Comparison of ENCODE assay signal across 8 cellular contexts in genomic region chr16:82655315-82655714, GRCh38. TPM values are rescaled to one million over a fixed set of nuclear protein-coding genes. Genes with fewer than 3 reads are reported as not detected.
DNase-seq lines count a peak whose midpoint lies in the region; ATAC-seq and TF ChIP-seq lines count a peak whose summit lies in the region.

No MANE protein-coding gene starts in this region.

- H3K79me2 ChIP-seq in OCI-LY1 (ENCODE audit: insufficient read depth, low read length) (no peaks in the 10 kb centered on the region), H9 (ENCODE audit: insufficient read depth, low read length) (no peaks in the 10 kb centered on the region)

- H3K23me2 ChIP-seq in H9 (ENCODE audit: insufficient read length, low read depth, low read length, poor library complexity, severe bottlenecking): no peaks in the 10 kb centered on the region

- peaks cover 0 to 19% (median 0%) of the 10 kb centered on the region in 5 donors for H3K36me3 Mint-ChIP-seq in naive thymus-derived CD4-positive, alpha-beta T cell
- H3K36me3 Mint-ChIP-seq in H9 (ENCODE audit: insufficient read depth in 1 of 3, low read depth in 3 of 3) (no peaks in the 10 kb centered on the region), CD14-positive monocyte (no peaks in the 10 kb centered on the region)

- H3K9ac ChIP-seq in OCI-LY1 (ENCODE audit: low read length) (no peak overlapping the region; the same call in 1 of the 2 replicates), H9 (ENCODE audit: extremely low read depth, insufficient read length, low read length) (no peak overlapping the region)

- no peaks in the 10 kb centered on the region for H3K79me1 ChIP-seq in H9 (ENCODE audit: insufficient read depth, low read depth, low read length, poor library complexity, severe bottlenecking)

- no peak overlapping the region for H2BK20ac ChIP-seq in H9 (ENCODE audit: low read depth, low read length, poor library complexity, severe bottlenecking)

- no peak overlapping the region for H3K23ac ChIP-seq in H9 (ENCODE audit: insufficient read length, low read depth, low read length)

- H3K27ac ChIP-seq in OCI-LY1 (ENCODE audit: low read depth, low read length, poor library complexity, severe bottlenecking) (peak overlapping the region; percentile 89), H9 (ENCODE audit: insufficient read length, low read depth, low read length) (no peak overlapping the region)
- peak overlapping the region; percentile 53 for H3K27ac ChIP-seq in naive thymus-derived CD4-positive, alpha-beta T cell (ENCODE audit: low read depth, low read length)

- no peak overlapping the region for H3K18ac ChIP-seq in H9 (ENCODE audit: insufficient read length, low read depth, low read length)

- no peak overlapping the region for H2BK120ac ChIP-seq in H9 (ENCODE audit: low read depth, low read length, poor library complexity, severe bottlenecking)

- H4K5ac ChIP-seq in H9 (ENCODE audit: insufficient read length, low read depth, low read length): no peak overlapping the region

- H4K20me1 ChIP-seq in OCI-LY1 (ENCODE audit: insufficient read depth, low read length) (no peaks in the 10 kb centered on the region), H9 (ENCODE audit: control insufficient read depth, insufficient read depth, insufficient read length) (no peaks in the 10 kb centered on the region)

- peak overlapping the region; percentile 16; the same call in 1 of the 2 replicates for H2AFZ ChIP-seq in OCI-LY1 (ENCODE audit: low read length)
- no peak overlapping the region for H2AFZ ChIP-seq in H9 (ENCODE audit: low read length)

- H3K9me3 Mint-ChIP-seq in naive thymus-derived CD4-positive, alpha-beta T cell: peaks cover 0 to 6% (median 0%) of the 10 kb centered on the region in 11 donors
- H3K9me3 Mint-ChIP-seq in H9 (no peaks in the 10 kb centered on the region), CD14-positive monocyte (peaks cover 0 to 12% (median 3%) of the 10 kb centered on the region in 7 donors)

- TF ChIP-seq CTCF in OCI-LY1 (IDR thresholded peaks at IDR 0.05; ENCODE audit: low read length) (no peak), H9 (conservative IDR thresholded peaks at IDR 0.05) (no peak), CD14-positive monocyte (IDR thresholded peaks at IDR 0.05) (no peak)

- H3T11ph ChIP-seq in H9 (ENCODE audit: low read length): no peak overlapping the region

- peak overlapping the region; percentile 8 for H3K4me3 ChIP-seq in OCI-LY1 (ENCODE audit: low read depth, low read length, poor library complexity, severe bottlenecking)
- H3K4me3 ChIP-seq in naive thymus-derived CD4-positive, alpha-beta T cell (ENCODE audit: low read length): no peak overlapping the region

- H3K14ac ChIP-seq in H9 (ENCODE audit: insufficient read depth, low read length): no peak overlapping the region

- no peak overlapping the region for H2BK15ac ChIP-seq in H9 (ENCODE audit: low read depth, low read length)

- H4K91ac ChIP-seq in H9 (ENCODE audit: insufficient read length, low read depth, low read length): no peak overlapping the region

- H3K4me1 Mint-ChIP-seq in naive thymus-derived CD4-positive, alpha-beta T cell: peaks cover 44 to 96% (median 86%) of the 10 kb centered on the region in 7 donors
- H3K4me1 Mint-ChIP-seq in H9 (peaks cover 20 to 32% of the 10 kb centered on the region in 2 experiments), CD14-positive monocyte (no peaks in the 10 kb centered on the region)

- ATAC-seq in GM18508 (IDR thresholded peaks at IDR 0.05; ENCODE audit: insufficient read depth, unreplicated experiment): peak; percentile 38
- peak; percentile 86 for ATAC-seq in naive thymus-derived CD4-positive, alpha-beta T cell

- H3K4me1 ChIP-seq in OCI-LY1 (ENCODE audit: insufficient read depth, low read length, severe bottlenecking) (peaks cover 56% of the 10 kb centered on the region), H9 (ENCODE audit: insufficient read depth, low read length) (no peaks in the 10 kb centered on the region)
- peaks cover 70 to 85% of the 10 kb centered on the region in 2 donors for H3K4me1 ChIP-seq in naive thymus-derived CD4-positive, alpha-beta T cell (ENCODE audit: control insufficient read depth in 2 of 2, insufficient read depth in 2 of 2, low read length in 2 of 2)

- H3K4ac ChIP-seq in H9 (ENCODE audit: low read depth, low read length): no peak overlapping the region

- H2BK5ac ChIP-seq in H9 (ENCODE audit: insufficient read length, low read length): no peak overlapping the region

- H3K27ac Mint-ChIP-seq in naive thymus-derived CD4-positive, alpha-beta T cell: peak overlapping the region; percentile 61 to 95 (median 85)
- no peak overlapping the region for H3K27ac Mint-ChIP-seq in H9
- H3K27ac Mint-ChIP-seq in CD14-positive monocyte: no peak overlapping the region

- H3K9me2 ChIP-seq in OCI-LY1 (ENCODE audit: low read depth, low read length): no peaks in the 10 kb centered on the region

- no peaks in the 10 kb centered on the region for H3F3A ChIP-seq in OCI-LY1 (ENCODE audit: insufficient read depth, low read length)

- no peaks in the 10 kb centered on the region for H3K36me3 ChIP-seq in OCI-LY1 (ENCODE audit: insufficient read depth, low read length)
- H3K36me3 ChIP-seq in naive thymus-derived CD4-positive, alpha-beta T cell (ENCODE audit: control insufficient read depth in 2 of 3, insufficient read depth in 3 of 3, low read length in 3 of 3): no peaks in the 10 kb centered on the region

- H4K8ac ChIP-seq in H9 (replicated peaks; ENCODE audit: insufficient read length, low read depth, low read length): no peak overlapping the region

- CTCF ChIA-PET in naive thymus-derived CD4-positive, alpha-beta T cell (lab: Charles Lee): interaction anchor here (0.6 to 1.6 kb wide), 2 partner anchors 15 to 16 kb away, joined by 3 to 8 read pairs; no protein-coding TSS in a partner anchor

- DNase-seq in activated naive CD4-positive, alpha-beta T cell treated with anti-CD3 and anti-CD28 coated beads, Interleukin-2, amount 50 U/mL, for 16 hours: peak; percentile 42
- DNase-seq in naive thymus-derived CD4-positive, alpha-beta T cell: peak in 8 of 9 donors; percentile 28 to 77 (median 66)
- DNase-seq in H9 (no peak), hypothalamus (lab: John Stamatoyannopoulos, UW) (no peak), NCI-H345 treated with DMSO at 0.1 percent for 48 hours (lab: John Stamatoyannopoulos, UW; ENCODE audit: unreplicated experiment) (no peak), CD14-positive monocyte (ENCODE audit: low spot score) (no peak)

- H3K27me3 ChIP-seq in OCI-LY1 (ENCODE audit: insufficient read depth, low read length): no peaks in the 10 kb centered on the region
- H3K27me3 ChIP-seq in naive thymus-derived CD4-positive, alpha-beta T cell (ENCODE audit: control insufficient read depth in 2 of 2, insufficient read depth in 2 of 2, low read length in 2 of 2): no peaks in the 10 kb centered on the region
- no peaks in the 10 kb centered on the region for H3K27me3 ChIP-seq in H9 (ENCODE audit: insufficient read depth, low read length)

- intact Hi-C loops in naive thymus-derived CD4-positive, alpha-beta T cell (cut with micrococcal nuclease): loop anchor here (1.0 to 10.0 kb wide), 9 partner anchors 14 to 1661 kb away; partner anchors contain the start of genes MPHOSPH6 (in 2 of the 2), C16orf46 (in 1 of the 2) and GAN (in 1 of the 2)
- intact Hi-C loops in CD14-positive monocyte (cut with micrococcal nuclease): no loop called here

- H3K9me3 ChIP-seq in OCI-LY1 (ENCODE audit: low read length) (no peaks in the 10 kb centered on the region), H9 (ENCODE audit: control insufficient read depth, low read depth, low read length) (no peaks in the 10 kb centered on the region)
- H3K9me3 ChIP-seq in naive thymus-derived CD4-positive, alpha-beta T cell (ENCODE audit: control insufficient read depth in 2 of 3, low read length in 3 of 3): no peaks in the 10 kb centered on the region

- no peak overlapping the region for H2AK5ac ChIP-seq in H9 (ENCODE audit: insufficient read length, low read length)

- POLR2A ChIA-PET in naive thymus-derived CD4-positive, alpha-beta T cell (lab: Charles Lee): interaction anchor here (1.5 kb wide), 1 partner anchor 9 kb away, joined by 4 read pairs; no protein-coding TSS in a partner anchor

- WGBS in H9 (ENCODE audit: extremely low coverage, insufficient read length, low lambda C conversion rate): no CpG with 5 or more reads among the region's 3 CpGs

- no peak overlapping the region for H3K56ac ChIP-seq in H9 (ENCODE audit: insufficient read length, low read depth, low read length)

- H3K4me2 ChIP-seq in OCI-LY1 (ENCODE audit: low read length) (peak overlapping the region; percentile 41), H9 (ENCODE audit: insufficient read depth, insufficient read length, low read length) (no peak overlapping the region)

- H2BK12ac ChIP-seq in H9 (ENCODE audit: insufficient read length, low read depth, low read length): no peak overlapping the region

- H3K4me3 Mint-ChIP-seq in naive thymus-derived CD4-positive, alpha-beta T cell: peak overlapping the region; percentile 38 to 77 (median 56)
- H3K4me3 Mint-ChIP-seq in H9 (no peak overlapping the region), CD14-positive monocyte (no peak overlapping the region)

- peaks cover 0 to 1% (median 0%) of the 10 kb centered on the region in 5 donors for H3K27me3 Mint-ChIP-seq in naive thymus-derived CD4-positive, alpha-beta T cell
- H3K27me3 Mint-ChIP-seq in H9 (ENCODE audit: low read depth): peaks cover 4% of the 10 kb centered on the region; the same call in 1 of the 2 replicates
- peaks cover 6 to 7% (median 7%) of the 10 kb centered on the region in 3 donors for H3K27me3 Mint-ChIP-seq in CD14-positive monocyte (ENCODE audit: low read depth in 3 of 3)

RNA-seq across cellular contexts. Expression of gene CDH13, which starts 28.5 kb away (rescaled TPM):
- not detected for total RNA-seq in naive thymus-derived CD4-positive, alpha-beta T cell
- polyA plus RNA-seq in naive thymus-derived CD4-positive, alpha-beta T cell: not detected
- total RNA-seq in H9 (2021): 1.5 and 2.4 TPM in 2 replicates
- under 1 TPM; 0.13 to 0.19 TPM for polyA plus RNA-seq in CD14-positive monocyte

Comparison
In these comparisons a context has a peak if more than half of its experiments do, and no peak if none do; other contexts are left out.
1. DNase-seq: peak in activated naive CD4-positive, alpha-beta T cell treated with anti-CD3 and anti-CD28 coated beads, Interleukin-2, amount 50 U/mL, for 16 hours (single experiment) and naive thymus-derived CD4-positive, alpha-beta T cell (8 of 9); none in H9 (single experiment), hypothalamus (0 of 51), NCI-H345 treated with DMSO at 0.1 percent for 48 hours (single experiment) and CD14-positive monocyte (single experiment).
2. H3K27ac Mint-ChIP-seq: peak in naive thymus-derived CD4-positive, alpha-beta T cell (9 of 9); none in H9 (0 of 3) and CD14-positive monocyte (0 of 7).
3. H3K4me3 Mint-ChIP-seq: peak in naive thymus-derived CD4-positive, alpha-beta T cell (10 of 10); none in H9 (0 of 2) and CD14-positive monocyte (0 of 2).
4. intact Hi-C loops: an anchor here in naive thymus-derived CD4-positive, alpha-beta T cell (1.0 to 10.0 kb wide); none called in CD14-positive monocyte.